Comparison of ENCODE assay signal across 1 cellular context in genomic region chr6:6407061-6407723, GRCh38.
TF ChIP-seq lines count a peak whose summit lies in the region.

No MANE protein-coding gene starts in this region.

TF ChIP-seq in GM12878, 131 proteins besides CTCF, POLR2A, EP300 and RAD21 (continued from another document and continues in another):
- TF ChIP-seq MAX (IDR thresholded peaks at IDR 0.05; ENCODE audit: low read depth, low read length) (no peak), PAX8 (IDR thresholded peaks at IDR 0.05) (no peak), TCF7 (IDR thresholded peaks at IDR 0.05; ENCODE audit: borderline replicate concordance) (no peak), MLLT1 (IDR thresholded peaks at IDR 0.05) (peak; percentile 97), MEF2B (IDR thresholded peaks at IDR 0.05; ENCODE audit: partially characterized antibody, poor library complexity, severe bottlenecking) (peak; percentile 74), ATF7 (IDR thresholded peaks at IDR 0.05; ENCODE audit: low read depth) (peak; percentile 89), NFXL1 (IDR thresholded peaks at IDR 0.05; ENCODE audit: borderline replicate concordance) (no peak), SP1 (IDR thresholded peaks at IDR 0.05; ENCODE audit: low read depth, low read length) (no peak), NR2F1 (conservative IDR thresholded peaks at IDR 0.05) (no peak), CEBPB (IDR thresholded peaks at IDR 0.05; ENCODE audit: borderline replicate concordance in 1 of 2, low read depth in 2 of 2, low read length in 2 of 2) (no peak; a peak in 1 of 4 replicates), ZNF592 (IDR thresholded peaks at IDR 0.05) (no peak), MYB (IDR thresholded peaks at IDR 0.05; ENCODE audit: borderline replicate concordance, low read depth, low read length) (0 out of 2 replicates have a peak, but pooled peaks have one; percentile 28), MYC (IDR thresholded peaks at IDR 0.05; ENCODE audit: insufficient read depth, insufficient read length, insufficient replicate concordance, low read length, severe bottlenecking) (no peak), BCL11A (IDR thresholded peaks at IDR 0.05; ENCODE audit: low read depth, low read length) (peak; percentile 69; the same call in 1 of the 2 replicates), GABPA (IDR thresholded peaks at IDR 0.05; ENCODE audit: low read depth) (peak; percentile 72), JUND (IDR thresholded peaks at IDR 0.05; ENCODE audit: low read depth, low read length) (no peak), USF2 (IDR thresholded peaks at IDR 0.05; ENCODE audit: borderline replicate concordance, low read depth, low read length) (no peak), HCFC1 (IDR thresholded peaks at IDR 0.05; ENCODE audit: low read length) (no peak), ASH2L (IDR thresholded peaks at IDR 0.05; ENCODE audit: borderline replicate concordance, low read depth) (no peak; the same call in 1 of the 2 replicates), JUNB (IDR thresholded peaks at IDR 0.05) (no peak), HDGF (IDR thresholded peaks at IDR 0.05) (peak; percentile 66; the same call in 1 of the 2 replicates), POU2F2 (IDR thresholded peaks at IDR 0.05; ENCODE audit: borderline replicate concordance, low read depth, low read length) (peak; percentile 55; the same call in 1 of the 3 replicates), RCOR1 (conservative IDR thresholded peaks at IDR 0.05; ENCODE audit: low read depth, low read length) (no peak), SRF (IDR thresholded peaks at IDR 0.05; ENCODE audit: low read depth in 2 of 2, low read length in 2 of 2) (no peak), PBX3 (IDR thresholded peaks at IDR 0.05; ENCODE audit: insufficient replicate concordance, low read depth, low read length) (no peak), BCL3 (IDR thresholded peaks at IDR 0.05; ENCODE audit: borderline replicate concordance, insufficient read depth, low read depth, low read length, poor library complexity, severe bottlenecking) (peak; percentile 24), ESRRA (IDR thresholded peaks at IDR 0.05; ENCODE audit: low read length) (no peak), NR2C2 (IDR thresholded peaks at IDR 0.05; ENCODE audit: borderline replicate concordance, control insufficient read depth, insufficient read length, low read depth) (no peak), REST (IDR thresholded peaks at IDR 0.05; ENCODE audit: low read depth, low read length) (no peak), DPF2 (IDR thresholded peaks at IDR 0.05) (peak; percentile 69; the same call in 1 of the 2 replicates), STAT3 (IDR thresholded peaks at IDR 0.05; ENCODE audit: low read depth, low read length) (no peak), ZNF274 (IDR thresholded peaks at IDR 0.05; ENCODE audit: insufficient read depth, insufficient read length) (no peak), MEF2A (IDR thresholded peaks at IDR 0.05; ENCODE audit: insufficient read depth, low read depth, low read length) (peak; percentile 63; the same call in 1 of the 2 replicates), BCLAF1 (IDR thresholded peaks at IDR 0.05) (no peak), TCF3 (IDR thresholded peaks at IDR 0.05; ENCODE audit: borderline replicate concordance, insufficient read depth, low read depth, low read length) (peak; percentile 51; the same call in 1 of the 2 replicates), GATAD2B (conservative IDR thresholded peaks at IDR 0.05; ENCODE audit: low read depth) (peak; percentile 54; the same call in 1 of the 2 replicates), EGR1 (IDR thresholded peaks at IDR 0.05; ENCODE audit: borderline replicate concordance in 1 of 2, low read depth in 2 of 2, low read length in 2 of 2) (no peak), NFIC (IDR thresholded peaks at IDR 0.05; ENCODE audit: low read depth, low read length) (peak; percentile 92), EZH2 (IDR thresholded peaks at IDR 0.05; ENCODE audit: borderline replicate concordance, control insufficient read depth, low read depth, low read length) (no peak), KAT2A (conservative IDR thresholded peaks at IDR 0.05; ENCODE audit: control insufficient read depth, low read depth, low read length) (no peak), SIX5 (IDR thresholded peaks at IDR 0.05; ENCODE audit: low read depth, low read length, severe bottlenecking) (no peak), CBX5 (IDR thresholded peaks at IDR 0.05; ENCODE audit: low read depth) (peak; percentile 42; the same call in 1 of the 2 replicates), FOS (IDR thresholded peaks at IDR 0.05; ENCODE audit: borderline replicate concordance, extremely low read depth, insufficient read length) (no peak), WRNIP1 (IDR thresholded peaks at IDR 0.05; ENCODE audit: borderline replicate concordance, low read depth, low read length) (no peak), PAX5 (IDR thresholded peaks at IDR 0.05; ENCODE audit: borderline replicate concordance, low read depth, low read length) (peak; percentile 93)
